ENCODE assay signal across 8 cellular contexts in the genomic region with DNA sequence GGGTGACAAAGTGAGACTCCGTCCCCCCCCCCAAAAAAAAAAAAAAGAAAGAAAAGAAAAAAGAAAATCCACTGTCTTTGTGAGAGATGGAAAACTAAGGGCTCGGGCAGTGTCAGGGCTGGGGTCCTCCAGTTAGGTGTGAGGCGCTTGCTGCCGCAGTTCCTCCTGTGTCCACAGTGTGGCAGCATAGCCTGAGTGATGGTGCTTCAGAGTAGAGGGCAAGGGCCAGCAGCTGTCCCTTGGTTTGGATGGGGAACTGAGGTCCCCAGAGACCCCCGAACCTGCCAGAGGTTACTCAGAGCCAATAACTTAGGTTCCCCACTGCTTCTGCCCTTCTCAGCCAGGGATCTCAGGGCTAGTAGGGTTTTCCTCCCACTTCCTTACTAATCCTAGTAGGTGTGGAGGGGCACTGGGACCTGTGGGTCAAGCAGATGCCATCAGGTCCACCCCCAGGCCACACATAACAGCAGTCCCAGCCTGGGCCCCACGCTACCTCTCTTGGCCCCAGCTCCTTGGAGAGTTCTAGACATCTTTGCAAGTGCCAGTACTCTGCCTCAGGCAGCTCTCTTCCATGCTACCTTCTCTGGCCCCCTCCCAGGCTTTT. TPM values are rescaled to one million over a fixed set of nuclear protein-coding genes. Genes with fewer than 3 reads are reported as not detected.
DNase-seq lines count a peak whose midpoint lies in the region; ATAC-seq and TF ChIP-seq lines count a peak whose summit lies in the region.

No MANE protein-coding gene starts in this region.

- no peak for TF ChIP-seq POLR2A in thyroid gland (IDR thresholded peaks at IDR 0.05)

- CTCF ChIA-PET in CD8-positive, alpha-beta memory T cell (lab: Charles Lee), result interaction anchor here (0.7 to 1.6 kb wide), 8 partner anchors 9 to 1083 kb away, joined by 3 to 6 read pairs (median 3); partner anchors contain the start of gene ALKBH5

- H3K36me3 Mint-ChIP-seq in CD8-positive, alpha-beta memory T cell, result no peaks in the 10 kb centered on the region
- no peaks in the 10 kb centered on the region for H3K36me3 Mint-ChIP-seq in activated T-helper 17 cell treated with anti-CD3 and anti-CD28 coated beads, Interleukin-2, amount 50 U/mL, for 72 hours (ENCODE audit: low read depth)

- H3K27me3 Mint-ChIP-seq in CD8-positive, alpha-beta memory T cell, result no peaks in the 10 kb centered on the region
- H3K27me3 Mint-ChIP-seq in activated T-helper 17 cell treated with anti-CD3 and anti-CD28 coated beads, Interleukin-2, amount 50 U/mL, for 72 hours, result no peaks in the 10 kb centered on the region

- H3K27me3 ChIP-seq in CD8-positive, alpha-beta memory T cell (ENCODE audit: insufficient read depth, low read length, poor library complexity, severe bottlenecking), result no peaks in the 10 kb centered on the region
- no peaks in the 10 kb centered on the region for H3K27me3 ChIP-seq in thyroid gland

- TF ChIP-seq CTCF in foreskin fibroblast (IDR thresholded peaks at IDR 0.05; ENCODE audit: low read depth, low read length) (peak; percentile 97), thyroid gland (IDR thresholded peaks at IDR 0.05) (peak; percentile 73 to 94 (median 86))

- no peaks in the 10 kb centered on the region for H3K4me1 ChIP-seq in CD8-positive, alpha-beta memory T cell (ENCODE audit: insufficient read depth, low read length)
- H3K4me1 ChIP-seq in thyroid gland, result peaks cover 0 to 9% of the 10 kb centered on the region in 2 donors

- POLR2A ChIA-PET in CD8-positive, alpha-beta memory T cell (lab: Charles Lee), result no interaction called here

- peak; percentile 47 to 76 (median 60) for DNase-seq in CD8-positive, alpha-beta memory T cell
- DNase-seq in RPMI7951 (ENCODE audit: low read depth), result peak; percentile 47
- DNase-seq in foreskin fibroblast, result peak in 1 of 2 donors; percentile 66
- peak; percentile 15 for DNase-seq in occipital lobe (lab: John Stamatoyannopoulos, UW)
- DNase-seq in thyroid gland, result peak; percentile 77

- ATAC-seq in HG03432 (IDR thresholded peaks at IDR 0.05; ENCODE audit: unreplicated experiment) (peak; percentile 52), GM18867 (IDR thresholded peaks at IDR 0.05; ENCODE audit: unreplicated experiment) (no peak)
- peak; percentile 83 for ATAC-seq in activated T-helper 17 cell treated with anti-CD3 and anti-CD28 coated beads, Interleukin-2, amount 50 U/mL, for 72 hours (replicated peaks)

- H3K9me3 ChIP-seq in CD8-positive, alpha-beta memory T cell (ENCODE audit: low read length), result no peaks in the 10 kb centered on the region
- H3K9me3 ChIP-seq in thyroid gland, result no peaks in the 10 kb centered on the region

- no peaks in the 10 kb centered on the region for H3K36me3 ChIP-seq in CD8-positive, alpha-beta memory T cell (ENCODE audit: insufficient read depth, low read length)
- H3K36me3 ChIP-seq in thyroid gland, result no peaks in the 10 kb centered on the region

- peak overlapping the region in 1 of 7 donors; percentile 13 for H3K4me3 Mint-ChIP-seq in CD8-positive, alpha-beta memory T cell
- H3K4me3 Mint-ChIP-seq in activated T-helper 17 cell treated with anti-CD3 and anti-CD28 coated beads, Interleukin-2, amount 50 U/mL, for 72 hours, result no peak overlapping the region

- H3K27ac Mint-ChIP-seq in CD8-positive, alpha-beta memory T cell, result peak overlapping the region in 1 of 8 donors; percentile 82
- peak overlapping the region; percentile 41 for H3K27ac Mint-ChIP-seq in activated T-helper 17 cell treated with anti-CD3 and anti-CD28 coated beads, Interleukin-2, amount 50 U/mL, for 72 hours

- H3K4me3 ChIP-seq in CD8-positive, alpha-beta memory T cell (ENCODE audit: low read length), result no peak overlapping the region
- H3K4me3 ChIP-seq in foreskin fibroblast (ENCODE audit: low read depth in 1 of 2, low read length in 2 of 2), result no peak overlapping the region
- no peak overlapping the region for H3K4me3 ChIP-seq in thyroid gland (replicated peaks in 1 of 3)

- H3K27ac ChIP-seq in CD8-positive, alpha-beta memory T cell (ENCODE audit: low read depth, low read length), result no peak overlapping the region
- H3K27ac ChIP-seq in thyroid gland, result no peak overlapping the region

- intact Hi-C loops in thyroid gland (cut with DNase I), result loop anchor here (10.0 kb wide), 1 partner anchor 73 kb away; no protein-coding TSS in a partner anchor

- peaks cover 0 to 2% (median 1%) of the 10 kb centered on the region in 3 donors for H3K4me1 Mint-ChIP-seq in CD8-positive, alpha-beta memory T cell
- no peaks in the 10 kb centered on the region for H3K4me1 Mint-ChIP-seq in activated T-helper 17 cell treated with anti-CD3 and anti-CD28 coated beads, Interleukin-2, amount 50 U/mL, for 72 hours

- WGBS in thyroid gland, 2 donors, result 11 to 13% methylated on average over 6 of the region's 6 CpGs

- H3K9me3 Mint-ChIP-seq in CD8-positive, alpha-beta memory T cell, result no peaks in the 10 kb centered on the region
- no peaks in the 10 kb centered on the region for H3K9me3 Mint-ChIP-seq in activated T-helper 17 cell treated with anti-CD3 and anti-CD28 coated beads, Interleukin-2, amount 50 U/mL, for 72 hours

RNA-seq across cellular contexts. Expression of gene LLGL1, which starts 7.9 kb away (rescaled TPM):
- total RNA-seq in CD8-positive, alpha-beta memory T cell, result 10 to 100 TPM; 24.3 to 26.3 TPM
- polyA plus RNA-seq in CD8-positive, alpha-beta memory T cell, result 1.5 TPM
- 12.1 and 20.0 TPM in 2 replicates for total RNA-seq in RPMI7951 (2014; rRNA removed; shearing (Covaris generic))
- total RNA-seq in activated T-helper 17 cell treated with anti-CD3 and anti-CD28 coated beads, Interleukin-2, amount 50 U/mL, for 72 hours, result 10 to 100 TPM; 19.5 to 22.3 TPM
- total RNA-seq in occipital lobe, result 34.0 TPM
- 10 to 100 TPM; 14.5 to 19.4 (median 17.5) TPM for total RNA-seq in thyroid gland

RNA-seq across cellular contexts. Expression of gene ALKBH5, which starts 33.9 kb away (rescaled TPM):
- total RNA-seq in CD8-positive, alpha-beta memory T cell, result 100 to 1,000 TPM; 117 to 123 TPM
- polyA plus RNA-seq in CD8-positive, alpha-beta memory T cell, result 152 TPM
- 62.8 and 65.1 TPM in 2 replicates for total RNA-seq in RPMI7951 (2014; rRNA removed; shearing (Covaris generic))
- total RNA-seq in activated T-helper 17 cell treated with anti-CD3 and anti-CD28 coated beads, Interleukin-2, amount 50 U/mL, for 72 hours, result 100 to 1,000 TPM; 161 to 255 TPM
- total RNA-seq in occipital lobe, result 79.7 TPM
- 100 to 1,000 TPM; 123 to 169 (median 159) TPM for total RNA-seq in thyroid gland

RNA-seq across cellular contexts. Expression of gene FLII, which starts 41.0 kb away (rescaled TPM):
- 100 to 1,000 TPM; 278 to 299 TPM for total RNA-seq in CD8-positive, alpha-beta memory T cell
- polyA plus RNA-seq in CD8-positive, alpha-beta memory T cell, result 216 TPM
- 130 and 143 TPM in 2 replicates for total RNA-seq in RPMI7951 (2014; rRNA removed; shearing (Covaris generic))
- total RNA-seq in activated T-helper 17 cell treated with anti-CD3 and anti-CD28 coated beads, Interleukin-2, amount 50 U/mL, for 72 hours, result 100 to 1,000 TPM; 247 to 307 TPM
- total RNA-seq in occipital lobe (49.6 TPM), thyroid gland (100 to 1,000 TPM; 231 to 259 (median 241) TPM)

RNA-seq across cellular contexts. Expression of gene MIEF2, which starts 42.9 kb away (rescaled TPM):
- total RNA-seq in CD8-positive, alpha-beta memory T cell, result 1 to 10 TPM; 5.5 to 5.6 TPM
- 14.1 TPM for polyA plus RNA-seq in CD8-positive, alpha-beta memory T cell
- 4.6 and 4.8 TPM in 2 replicates for total RNA-seq in RPMI7951 (2014; rRNA removed; shearing (Covaris generic))
- 10 to 100 TPM in 1 of 2 donors, 1 to 10 TPM in 1; 5.0 to 15.2 TPM for total RNA-seq in activated T-helper 17 cell treated with anti-CD3 and anti-CD28 coated beads, Interleukin-2, amount 50 U/mL, for 72 hours
- 29.2 TPM for total RNA-seq in occipital lobe
- total RNA-seq in thyroid gland, result 10 to 100 TPM; 25.7 to 47.0 (median 34.9) TPM
